Comparison of ENCODE assay signal across 15 cellular contexts in genomic region chr1:31888281-31888680, GRCh38.
"Had no signal": no experiment of that assay in that cellular context is flagged by ENCODE, and none has a peak within 500 bp of the region (broad histone marks: within the 10 kb centered on the region; RNA-seq: fewer than 3 reads in every experiment).

No MANE protein-coding gene starts in this region.

- H3K9me3 ChIP-seq: gastrocnemius medialis, heart right ventricle, vagina had no signal

- H3K4me1 ChIP-seq: gastrocnemius medialis, vagina had no signal

- H3K27ac Mint-ChIP-seq: nephron progenitor cell had no signal

- H3K4me3 Mint-ChIP-seq: nephron progenitor cell had no signal

- ATAC-seq: gastrocnemius medialis had no signal

- DNase-seq: activated effector memory CD4-positive, alpha-beta T cell treated with Interleukin-2 at 50 U/mL for 16 hours; activated T-cell treated with anti-CD3 and anti-CD28 coated beads for 4 hours; caudate nucleus; cortex of kidney; effector memory CD4-positive, alpha-beta T cell; gastrocnemius medialis; heart right ventricle; islet precursor cell; mammary epithelial cell; nephron progenitor cell; stimulated activated CD4-positive, alpha-beta T cell treated with anti-CD3 and anti-CD28 coated beads, Interleukin-2, amount 100 ng/mL, for 48 hours; stimulated activated CD8-positive, alpha-beta memory T cell treated with anti-CD3 and anti-CD28 coated beads, Interleukin-4, amount 100 ng/mL, for 48 hours; T1000 had no signal

- H3K4me1 Mint-ChIP-seq: nephron progenitor cell had no signal

- H3K36me3 ChIP-seq: gastrocnemius medialis, heart right ventricle, vagina had no signal

- H3K27ac ChIP-seq: epithelial cell of prostate, gastrocnemius medialis, vagina had no signal

- H3K4me3 ChIP-seq: gastrocnemius medialis, heart right ventricle, vagina had no signal
